ENCODE assay signal across 13 cellular contexts in genomic region chr2:102057502-102058292, GRCh38.
A peak's percentile ranks its signal among the peaks of the same experiment; 100 is the strongest.
DNase-seq lines count a peak whose midpoint lies in the region; ATAC-seq, FAIRE-seq and TF ChIP-seq lines count a peak whose summit lies in the region.
"Had no signal": no experiment of that assay in that cellular context is flagged by ENCODE, and none has a peak within 500 bp of the region (broad histone marks: within the 10 kb centered on the region; RNA-seq: fewer than 3 reads in every experiment).

No MANE protein-coding gene starts in this region.

- no peaks in the 10 kb centered on the region for H3K9me2 ChIP-seq in neural cell (ENCODE audit: insufficient read depth, low read length)

- peak; percentile 15 for TF ChIP-seq EP300 in neural cell (conservative IDR thresholded peaks at IDR 0.05; ENCODE audit: poor library complexity, severe bottlenecking)

- intact Hi-C loops in vagina (cut with DNase I): no loop called here

- peaks cover 50% of the 10 kb centered on the region for H3K4me1 ChIP-seq in vagina

- H3K4me2 ChIP-seq in neural cell (ENCODE audit: low read length): no peak overlapping the region
- H3K4me2 ChIP-seq: GM23338 had no signal

- H3K27me3 ChIP-seq in neural cell (ENCODE audit: insufficient read depth, low read depth, low read length) (no peaks in the 10 kb centered on the region), vagina (no peaks in the 10 kb centered on the region)
- H3K27me3 ChIP-seq: pancreas had no signal

- H3K36me3 ChIP-seq in neural cell (ENCODE audit: insufficient read depth, low read length) (no peaks in the 10 kb centered on the region), vagina (no peaks in the 10 kb centered on the region)
- H3K36me3 ChIP-seq: pancreas had no signal

- TF ChIP-seq POLR2A in vagina (IDR thresholded peaks at IDR 0.05): no peak

- TF ChIP-seq CTCF in neural cell (IDR thresholded peaks at IDR 0.05; ENCODE audit: poor library complexity, severe bottlenecking) (no peak), vagina (IDR thresholded peaks at IDR 0.05) (no peak)

- no peak overlapping the region for H3K9ac ChIP-seq in neural cell (ENCODE audit: low read length)

- TF ChIP-seq RAD21 in neural cell (conservative IDR thresholded peaks at IDR 0.05): no peak

- no peak for ATAC-seq in GM18861 (IDR thresholded peaks at IDR 0.05; ENCODE audit: unreplicated experiment)
- ATAC-seq in GM21360 (IDR thresholded peaks at IDR 0.05; ENCODE audit: unreplicated experiment): no peak
- ATAC-seq: GM23338, pancreas had no signal

- H3K9me3 ChIP-seq in neural cell (ENCODE audit: low read length) (no peaks in the 10 kb centered on the region), vagina (no peaks in the 10 kb centered on the region)
- H3K9me3 ChIP-seq: pancreas had no signal

- no peaks in the 10 kb centered on the region for H3F3A ChIP-seq in neural cell (ENCODE audit: insufficient read depth, low read length, poor library complexity, severe bottlenecking)

- H3K79me2 ChIP-seq in neural cell (replicated peaks; ENCODE audit: insufficient read depth, low read length): no peaks in the 10 kb centered on the region

- peak; percentile 22 for DNase-seq in stimulated activated naive CD4-positive, alpha-beta T cell treated with Interleukin-2 at 50 U/mL for 16 hours (lab: John Stamatoyannopoulos, UW)
- no peak for DNase-seq in stimulated activated naive CD4-positive, alpha-beta T cell (lab: John Stamatoyannopoulos, UW)
- DNase-seq in vagina (ENCODE audit: extremely low spot score in 2 of 2) (no peak), NOMO-1 treated with dmso at 0.1 percent for 144 hours (lab: John Stamatoyannopoulos, UW; ENCODE audit: unreplicated experiment) (no peak)
- DNase-seq: C1 segment of cervical spinal cord, NCI-H1436, pancreas had no signal

- H3K27ac ChIP-seq in neural cell (ENCODE audit: low read length) (no peak overlapping the region), vagina (peak overlapping the region; percentile 68)
- H3K27ac ChIP-seq: pancreas had no signal

- no peak overlapping the region for H2AFZ ChIP-seq in neural cell (ENCODE audit: low read depth, low read length)
- H2AFZ ChIP-seq: GM23338 had no signal

- H3K4me3 ChIP-seq in neural cell (ENCODE audit: low read length) (peak overlapping the region; percentile 30), vagina (no peak overlapping the region)
- H3K4me3 ChIP-seq: GM23338, pancreas had no signal

- FAIRE-seq in endometrium (lab: Jason Lieb, UNC): peak; percentile 83
- FAIRE-seq: keratinocyte, pancreas had no signal

- no peaks in the 10 kb centered on the region for H4K20me1 ChIP-seq in neural cell (ENCODE audit: insufficient read depth)

TF ChIP-seq in neural cell, 6 proteins besides CTCF, POLR2A, EP300 and RAD21:
- TF ChIP-seq POLR2AphosphoS5 (IDR thresholded peaks at IDR 0.05) (no peak), EZH2 (IDR thresholded peaks at IDR 0.05; ENCODE audit: borderline replicate concordance, insufficient read depth, low read length, poor library complexity, severe bottlenecking) (no peak), SMC3 (conservative IDR thresholded peaks at IDR 0.05; ENCODE audit: poor library complexity) (no peak), TAF1 (IDR thresholded peaks at IDR 0.05; ENCODE audit: low read depth) (no peak), MXI1 (conservative IDR thresholded peaks at IDR 0.05; ENCODE audit: poor library complexity, severe bottlenecking) (no peak)
- TF ChIP-seq, protein P1, sequence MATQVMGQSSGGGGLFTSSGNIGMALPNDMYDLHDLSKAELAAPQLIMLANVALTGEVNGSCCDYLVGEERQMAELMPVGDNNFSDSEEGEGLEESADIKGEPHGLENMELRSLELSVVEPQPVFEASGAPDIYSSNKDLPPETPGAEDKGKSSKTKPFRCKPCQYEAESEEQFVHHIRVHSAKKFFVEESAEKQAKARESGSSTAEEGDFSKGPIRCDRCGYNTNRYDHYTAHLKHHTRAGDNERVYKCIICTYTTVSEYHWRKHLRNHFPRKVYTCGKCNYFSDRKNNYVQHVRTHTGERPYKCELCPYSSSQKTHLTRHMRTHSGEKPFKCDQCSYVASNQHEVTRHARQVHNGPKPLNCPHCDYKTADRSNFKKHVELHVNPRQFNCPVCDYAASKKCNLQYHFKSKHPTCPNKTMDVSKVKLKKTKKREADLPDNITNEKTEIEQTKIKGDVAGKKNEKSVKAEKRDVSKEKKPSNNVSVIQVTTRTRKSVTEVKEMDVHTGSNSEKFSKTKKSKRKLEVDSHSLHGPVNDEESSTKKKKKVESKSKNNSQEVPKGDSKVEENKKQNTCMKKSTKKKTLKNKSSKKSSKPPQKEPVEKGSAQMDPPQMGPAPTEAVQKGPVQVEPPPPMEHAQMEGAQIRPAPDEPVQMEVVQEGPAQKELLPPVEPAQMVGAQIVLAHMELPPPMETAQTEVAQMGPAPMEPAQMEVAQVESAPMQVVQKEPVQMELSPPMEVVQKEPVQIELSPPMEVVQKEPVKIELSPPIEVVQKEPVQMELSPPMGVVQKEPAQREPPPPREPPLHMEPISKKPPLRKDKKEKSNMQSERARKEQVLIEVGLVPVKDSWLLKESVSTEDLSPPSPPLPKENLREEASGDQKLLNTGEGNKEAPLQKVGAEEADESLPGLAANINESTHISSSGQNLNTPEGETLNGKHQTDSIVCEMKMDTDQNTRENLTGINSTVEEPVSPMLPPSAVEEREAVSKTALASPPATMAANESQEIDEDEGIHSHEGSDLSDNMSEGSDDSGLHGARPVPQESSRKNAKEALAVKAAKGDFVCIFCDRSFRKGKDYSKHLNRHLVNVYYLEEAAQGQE (IDR thresholded peaks at IDR 0.05; ENCODE audit: borderline replicate concordance): no peak
